In genomic region chr1:28248273-28249012, GRCh38 we compare ENCODE assay signal across 8 cellular contexts. TPM values are rescaled to one million over a fixed set of nuclear protein-coding genes. Genes with fewer than 3 reads are reported as not detected.
A peak's percentile ranks its signal among the peaks of the same experiment; 100 is the strongest.
DNase-seq lines count a peak whose midpoint lies in the region; ATAC-seq and TF ChIP-seq lines count a peak whose summit lies in the region.

No MANE protein-coding gene starts in this region.

- TF ChIP-seq POLR2A in ovary (IDR thresholded peaks at IDR 0.05) (no peak), testis (IDR thresholded peaks at IDR 0.05) (no peak)

- H3K27ac ChIP-seq in ovary (peak overlapping the region; percentile 61 to 62), testis (peak overlapping the region; percentile 81)

- H3K36me3 ChIP-seq in ovary (no peaks in the 10 kb centered on the region), testis (ENCODE audit: low read depth, missing control alignments) (no peaks in the 10 kb centered on the region)

- peak; percentile 77 for ATAC-seq in SK-N-SH treated with all-trans-retinoic acid at 6 μM for 48 hours
- ATAC-seq in GM18519 (IDR thresholded peaks at IDR 0.05; ENCODE audit: low FRiP score, unreplicated experiment), result no peak

- H3K4me3 ChIP-seq in GM12865 (ENCODE audit: low read depth, low read length) (peak overlapping the region; percentile 17), ovary (no peak overlapping the region), testis (no peak overlapping the region)

- 3 to 4% (median 3%) methylated on average over 12 of the region's 12 CpGs for WGBS in ovary, 3 donors
- 0 to 4% methylated on average over 12 of the region's 12 CpGs for WGBS in testis, 2 donors

- TF ChIP-seq CTCF in GM12865 (IDR thresholded peaks at IDR 0.05; ENCODE audit: insufficient read depth, low read depth, low read length, missing control alignments) (peak; percentile 94), ovary (IDR thresholded peaks at IDR 0.05) (peak; percentile 80 to 93 (median 87)), testis (IDR thresholded peaks at IDR 0.05) (peak; percentile 88 to 93 (median 90))

- DNase-seq in GM12865 (ENCODE audit: low read depth) (peak; percentile 88), MV-4-11 (lab: John Stamatoyannopoulos, UW) (peak; percentile 70), head of caudate nucleus (peak; percentile 53 to 94 (median 85)), ovary (peak; percentile 72 to 87 (median 82)), testis (peak; percentile 90)

- peaks cover 50% of the 10 kb centered on the region for H3K4me1 Mint-ChIP-seq in activated naive CD8-positive, alpha-beta T cell (ENCODE audit: low read depth)

- peak overlapping the region; percentile 67 for H3K4me3 Mint-ChIP-seq in activated naive CD8-positive, alpha-beta T cell

- H3K9me3 ChIP-seq in ovary (no peaks in the 10 kb centered on the region), testis (no peaks in the 10 kb centered on the region)

- H3K27ac Mint-ChIP-seq in activated naive CD8-positive, alpha-beta T cell, result peak overlapping the region; percentile 96

- H3K36me3 Mint-ChIP-seq in activated naive CD8-positive, alpha-beta T cell, result no peaks in the 10 kb centered on the region

- H3K9me3 Mint-ChIP-seq in activated naive CD8-positive, alpha-beta T cell (ENCODE audit: low read depth), result no peaks in the 10 kb centered on the region

- no peak for TF ChIP-seq EP300 in ovary (IDR thresholded peaks at IDR 0.05)

- intact Hi-C loops in head of caudate nucleus (cut with DNase I) (loop anchor here (5.0 kb wide), 2 partner anchors 79 to 259 kb away; partner anchors contain the start of genes MED18 and RCC1), ovary (cut with DNase I) (loop anchor here in 1 of 4 donors (5.0 kb wide), 2 partner anchors 109 to 354 kb away; no protein-coding TSS in a partner anchor), testis (cut with DNase I; ENCODE audit: low total_unique reads) (no loop called here)

- H3K27me3 Mint-ChIP-seq in activated naive CD8-positive, alpha-beta T cell, result no peaks in the 10 kb centered on the region

- H3K4me1 ChIP-seq in ovary (ENCODE audit: insufficient read depth) (peaks cover 3% of the 10 kb centered on the region), testis (peaks cover 16% of the 10 kb centered on the region)

- H3K27me3 ChIP-seq in ovary (no peaks in the 10 kb centered on the region), testis (no peaks in the 10 kb centered on the region)

TF ChIP-seq in SK-N-SH treated with all-trans-retinoic acid at 6 μM for 48 hours, 23 proteins besides CTCF, POLR2A, EP300 and RAD21:
- TF ChIP-seq ZNF8 (CRISPR knock-in tag; IDR thresholded peaks at IDR 0.05) (no peak), ZC3H10 (CRISPR knock-in tag; IDR thresholded peaks at IDR 0.05) (no peak), PPARA (CRISPR knock-in tag; IDR thresholded peaks at IDR 0.05; ENCODE audit: borderline replicate concordance) (0 out of 2 replicates have a peak, but pooled peaks have one; percentile 10), ESRRG (CRISPR knock-in tag; IDR thresholded peaks at IDR 0.05) (0 out of 2 replicates have a peak, but pooled peaks have one; percentile 10), CSRNP3 (CRISPR knock-in tag; IDR thresholded peaks at IDR 0.05) (no peak)
- TF ChIP-seq, protein P1, sequence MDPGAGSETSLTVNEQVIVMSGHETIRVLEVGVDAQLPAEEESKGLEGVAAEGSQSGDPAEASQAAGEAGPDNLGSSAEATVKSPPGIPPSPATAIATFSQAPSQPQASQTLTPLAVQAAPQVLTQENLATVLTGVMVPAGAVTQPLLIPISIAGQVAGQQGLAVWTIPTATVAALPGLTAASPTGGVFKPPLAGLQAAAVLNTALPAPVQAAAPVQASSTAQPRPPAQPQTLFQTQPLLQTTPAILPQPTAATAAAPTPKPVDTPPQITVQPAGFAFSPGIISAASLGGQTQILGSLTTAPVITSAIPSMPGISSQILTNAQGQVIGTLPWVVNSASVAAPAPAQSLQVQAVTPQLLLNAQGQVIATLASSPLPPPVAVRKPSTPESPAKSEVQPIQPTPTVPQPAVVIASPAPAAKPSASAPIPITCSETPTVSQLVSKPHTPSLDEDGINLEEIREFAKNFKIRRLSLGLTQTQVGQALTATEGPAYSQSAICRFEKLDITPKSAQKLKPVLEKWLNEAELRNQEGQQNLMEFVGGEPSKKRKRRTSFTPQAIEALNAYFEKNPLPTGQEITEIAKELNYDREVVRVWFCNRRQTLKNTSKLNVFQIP (CRISPR knock-in tag; IDR thresholded peaks at IDR 0.05; ENCODE audit: borderline replicate concordance, low read depth), result no peak

RNA-seq across cellular contexts. Expression of gene SESN2, which starts 10.9 kb away (rescaled TPM):
- total RNA-seq in ovary, result 10 to 100 TPM; 17.8 to 79.9 (median 29.1) TPM
- polyA plus RNA-seq in ovary, result 10 to 100 TPM in 1 of 2 donors, 1 to 10 TPM in 1; 7.4 to 15.2 TPM
- total RNA-seq in testis, result 10 to 100 TPM; 36.7 to 43.7 TPM
- 16.9 TPM for polyA plus RNA-seq in testis (ENCODE audit: insufficient read depth, low read depth, low replicate concordance)

RNA-seq across cellular contexts. Expression of gene ATP5IF1, which starts 12.5 kb away (rescaled TPM):
- 100 to 1,000 TPM in 3 of 7 donors, 10 to 100 TPM in 4; 87.2 to 221 (median 94.4) TPM for total RNA-seq in ovary
- polyA plus RNA-seq in ovary, result 100 to 1,000 TPM; 103 to 226 TPM
- total RNA-seq in testis, result 100 to 1,000 TPM; 259 to 345 TPM
- 702 TPM for polyA plus RNA-seq in testis (ENCODE audit: insufficient read depth, low read depth, low replicate concordance)

RNA-seq across cellular contexts. Expression of gene DNAJC8, which starts 15.6 kb away (rescaled TPM):
- total RNA-seq in ovary (10 to 100 TPM; 61.2 to 85.6 (median 77.7) TPM), testis (10 to 100 TPM; 44.7 to 48.0 TPM)
- polyA plus RNA-seq in ovary (100 to 1,000 TPM in 1 of 2 donors, 10 to 100 TPM in 1; 87.3 to 181 TPM), testis (ENCODE audit: insufficient read depth, low read depth, low replicate concordance) (86.5 TPM)
